In the genomic region with DNA sequence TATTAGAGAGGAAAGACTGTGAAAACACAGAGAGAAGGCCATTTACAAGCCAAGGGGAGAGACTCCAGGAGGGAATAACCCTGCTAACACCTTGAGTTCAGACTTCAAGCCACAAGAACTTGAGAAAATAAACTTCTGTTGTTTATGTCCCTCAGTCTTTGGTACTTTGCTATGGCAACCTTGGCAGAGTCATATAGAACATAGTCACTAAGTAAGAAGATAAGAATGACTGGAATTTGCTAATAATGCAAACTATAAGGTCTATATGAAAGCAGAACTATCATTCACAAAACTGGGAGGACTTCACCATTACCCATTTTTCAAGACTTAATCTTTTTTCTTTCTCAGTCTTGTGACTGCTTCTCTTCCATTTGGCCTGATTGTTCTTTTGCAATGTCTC, we compare ENCODE assay signal across 20 cellular contexts.
DNase-seq lines count a peak whose midpoint lies in the region; ATAC-seq and TF ChIP-seq lines count a peak whose summit lies in the region.
"Had no signal": no experiment of that assay in that cellular context is flagged by ENCODE, and none has a peak within 500 bp of the region (broad histone marks: within the 10 kb centered on the region; RNA-seq: fewer than 3 reads in every experiment).

No MANE protein-coding gene starts in this region.

- H3K36me3 Mint-ChIP-seq in HFFc6 (ENCODE audit: low read depth) (no peaks in the 10 kb centered on the region), chondrocyte (ENCODE audit: low read depth) (no peaks in the 10 kb centered on the region)
- H3K36me3 Mint-ChIP-seq: activated naive CD4-positive, alpha-beta T cell treated with anti-CD3 and anti-CD28 coated beads, Interleukin-2, amount 50 U/mL, for 72 hours had no signal

- no peaks in the 10 kb centered on the region for H3K9me3 ChIP-seq in aorta (ENCODE audit: control insufficient read depth, low read length)
- H3K9me3 ChIP-seq in stomach: no peaks in the 10 kb centered on the region
- H3K9me3 ChIP-seq in tibial nerve: peaks cover 0 to 7% (median 0%) of the 10 kb centered on the region in 4 donors
- H3K9me3 ChIP-seq: uterus had no signal

- no peak for TF ChIP-seq POLR2A in stomach (IDR thresholded peaks at IDR 0.05)
- TF ChIP-seq POLR2A in tibial nerve (IDR thresholded peaks at IDR 0.05): no peak

- H3K36me3 ChIP-seq in kidney epithelial cell (ENCODE audit: control insufficient read depth, insufficient read depth, low read length): no peaks in the 10 kb centered on the region
- no peaks in the 10 kb centered on the region for H3K36me3 ChIP-seq in aorta (ENCODE audit: control insufficient read depth in 1 of 2, insufficient read depth in 2 of 2, low read length in 1 of 2)
- no peaks in the 10 kb centered on the region for H3K36me3 ChIP-seq in stomach
- no peaks in the 10 kb centered on the region for H3K36me3 ChIP-seq in tibial nerve
- H3K36me3 ChIP-seq: uterus had no signal

- DNase-seq in AG08396 (ENCODE audit: low spot score): peak; percentile 38
- peak; percentile 67 for DNase-seq in HFFc6
- DNase-seq in chondrocyte (ENCODE audit: low spot score): no peak
- peak; percentile 1 for DNase-seq in kidney epithelial cell (ENCODE audit: low read depth)
- DNase-seq in activated CD8-positive, alpha-beta memory T cell treated with anti-CD3 and anti-CD28 coated beads for 24 hours: no peak
- DNase-seq in aorta: no peak
- DNase-seq in stomach: no peak
- no peak for DNase-seq in tibial nerve (ENCODE audit: low spot score in 2 of 2)
- DNase-seq: DMS 273 treated with DMSO at 0.1 percent for 48 hours; hypothalamus; Kasumi-1; NCI-H146; NCI-H345; posterior cingulate gyrus; stimulated activated naive CD8-positive, alpha-beta T cell treated with anti-CD3 and anti-CD28 coated beads, Interleukin-15, amount 100 ng/mL, for 72 hours; T-helper 2 cell; uterus had no signal

- H3K4me3 Mint-ChIP-seq in HFFc6 (no peak overlapping the region), chondrocyte (ENCODE audit: unreplicated experiment) (no peak overlapping the region)
- H3K4me3 Mint-ChIP-seq: stimulated activated naive CD8-positive, alpha-beta T cell treated with anti-CD3 and anti-CD28 coated beads, Interleukin-15, amount 100 ng/mL, for 72 hours had no signal

- H3K27ac Mint-ChIP-seq in HFFc6 (peak overlapping the region; percentile 3; the same call in 1 of the 2 replicates), chondrocyte (ENCODE audit: unreplicated experiment) (peak overlapping the region; percentile 29)
- H3K27ac Mint-ChIP-seq: activated naive CD4-positive, alpha-beta T cell treated with anti-CD3 and anti-CD28 coated beads, Interleukin-2, amount 50 U/mL, for 72 hours; stimulated activated naive CD8-positive, alpha-beta T cell treated with anti-CD3 and anti-CD28 coated beads, Interleukin-15, amount 100 ng/mL, for 72 hours had no signal

- H3K27ac ChIP-seq in aorta (ENCODE audit: low read depth in 1 of 2, low read length in 2 of 2) (no peak overlapping the region), stomach (no peak overlapping the region), tibial nerve (no peak overlapping the region)
- H3K27ac ChIP-seq: uterus had no signal

- no peak for TF ChIP-seq CTCF in HFFc6 (IDR thresholded peaks at IDR 0.05)
- no peak for TF ChIP-seq CTCF in chondrocyte (IDR thresholded peaks at IDR 0.05)
- TF ChIP-seq CTCF in kidney epithelial cell (IDR thresholded peaks at IDR 0.05; ENCODE audit: insufficient read depth, low read length, poor library complexity, severe bottlenecking): no peak
- TF ChIP-seq CTCF in stomach (IDR thresholded peaks at IDR 0.05): no peak
- TF ChIP-seq CTCF in tibial nerve (IDR thresholded peaks at IDR 0.05): no peak

- no peak for TF ChIP-seq EP300 in stomach (IDR thresholded peaks at IDR 0.05)
- no peak for TF ChIP-seq EP300 in tibial nerve (IDR thresholded peaks at IDR 0.05)

- ATAC-seq in aorta (ENCODE audit: low FRiP score): no peak
- ATAC-seq: activated CD4-positive, CD25-positive, alpha-beta regulatory T cell treated with anti-CD3 and anti-CD28 coated beads, Interleukin-2, amount 50 U/mL, for 24 hours; activated naive CD4-positive, alpha-beta T cell treated with anti-CD3 and anti-CD28 coated beads, Interleukin-2, amount 50 U/mL, for 72 hours; left lobe of liver; stimulated activated naive CD8-positive, alpha-beta T cell treated with anti-CD3 and anti-CD28 coated beads, Interleukin-15, amount 100 ng/mL, for 72 hours had no signal

- H3K4me3 ChIP-seq in kidney epithelial cell (ENCODE audit: low read depth, low read length): no peak overlapping the region
- H3K4me3 ChIP-seq in aorta (ENCODE audit: low read length in 2 of 2): no peak overlapping the region
- no peak overlapping the region for H3K4me3 ChIP-seq in stomach
- no peak overlapping the region for H3K4me3 ChIP-seq in tibial nerve
- H3K4me3 ChIP-seq: uterus had no signal

- H3K4me1 ChIP-seq in aorta (ENCODE audit: control insufficient read depth in 1 of 2, insufficient read depth in 2 of 2, low read length in 2 of 2): no peaks in the 10 kb centered on the region
- H3K4me1 ChIP-seq in stomach: peaks cover 0 to 2% (median under 1%) of the 10 kb centered on the region in 4 donors
- H3K4me1 ChIP-seq in tibial nerve: no peaks in the 10 kb centered on the region
- H3K4me1 ChIP-seq: uterus had no signal

- no peaks in the 10 kb centered on the region for H3K9me3 Mint-ChIP-seq in HFFc6
- H3K9me3 Mint-ChIP-seq in chondrocyte (ENCODE audit: low read depth): peaks cover 12% of the 10 kb centered on the region

- intact Hi-C loops in aorta (cut with DNase I): no loop called here
- intact Hi-C loops in stomach (cut with DNase I; ENCODE audit: low total_unique reads): no loop called here

- H3K4me1 Mint-ChIP-seq in HFFc6 (ENCODE audit: low read depth) (peaks cover 10% of the 10 kb centered on the region), chondrocyte (ENCODE audit: low read depth) (peaks cover 9% of the 10 kb centered on the region)
- H3K4me1 Mint-ChIP-seq: stimulated activated naive CD8-positive, alpha-beta T cell treated with anti-CD3 and anti-CD28 coated beads, Interleukin-15, amount 100 ng/mL, for 72 hours had no signal

- no peaks in the 10 kb centered on the region for H3K27me3 ChIP-seq in kidney epithelial cell (ENCODE audit: control insufficient read depth, insufficient read depth, low read length)
- no peaks in the 10 kb centered on the region for H3K27me3 ChIP-seq in aorta (ENCODE audit: control insufficient read depth in 1 of 2, insufficient read depth in 2 of 2, low read length in 1 of 2)
- H3K27me3 ChIP-seq in stomach: no peaks in the 10 kb centered on the region
- H3K27me3 ChIP-seq in tibial nerve: no peaks in the 10 kb centered on the region
- H3K27me3 ChIP-seq: uterus had no signal

- H3K27me3 Mint-ChIP-seq in HFFc6 (ENCODE audit: insufficient read depth): no peaks in the 10 kb centered on the region
- no peaks in the 10 kb centered on the region for H3K27me3 Mint-ChIP-seq in chondrocyte (ENCODE audit: low read depth)
- H3K27me3 Mint-ChIP-seq: stimulated activated naive CD8-positive, alpha-beta T cell treated with anti-CD3 and anti-CD28 coated beads, Interleukin-15, amount 100 ng/mL, for 72 hours had no signal

Comparison
In these comparisons a context has a peak if more than half of its experiments do, and no peak if none do; other contexts are left out.
1. DNase-seq: peak in AG08396 (single experiment), HFFc6 (single experiment) and kidney epithelial cell (single experiment); none in chondrocyte (single experiment), activated CD8-positive, alpha-beta memory T cell treated with anti-CD3 and anti-CD28 coated beads for 24 hours (single experiment), aorta (0 of 2), stomach (single experiment) and tibial nerve (0 of 2).